Comparison of ENCODE assay signal across 8 cellular contexts in genomic region chrX:49043220-49043986, GRCh38. TPM values are rescaled to one million over a fixed set of nuclear protein-coding genes. Genes with fewer than 3 reads are reported as not detected.
DNase-seq lines count a peak whose midpoint lies in the region; ATAC-seq and TF ChIP-seq lines count a peak whose summit lies in the region.

Gene TFE3 (minus strand): TSS chrX:49043357. CDS start chrX:49043226, 131 bp downstream.

- peaks cover 16% of the 10 kb centered on the region for H3K36me3 ChIP-seq in IMR-90 (ENCODE audit: control insufficient read depth, insufficient read depth, low read length)
- peaks cover 10% of the 10 kb centered on the region for H3K36me3 ChIP-seq in OCI-LY7 (ENCODE audit: insufficient read depth, low read length)

- H2BK5ac ChIP-seq in IMR-90 (ENCODE audit: low read depth, low read length, poor library complexity, severe bottlenecking), result peak within 1 kb of the TSS; percentile 96

- H3K14ac ChIP-seq in IMR-90 (replicated peaks; ENCODE audit: low read depth, low read length), result peak within 1 kb of the TSS; percentile 96

- H3K4me1 Mint-ChIP-seq in endothelial cell (ENCODE audit: unreplicated experiment), result peaks cover 28% of the 10 kb centered on the region

- TF ChIP-seq CTCF in IMR-90 (conservative IDR thresholded peaks at IDR 0.05; ENCODE audit: low read depth, low read length), result peak; percentile 76
- peak; percentile 73 for TF ChIP-seq CTCF in OCI-LY7 (conservative IDR thresholded peaks at IDR 0.05; ENCODE audit: low read length)
- TF ChIP-seq CTCF in endothelial cell (IDR thresholded peaks at IDR 0.05; ENCODE audit: unreplicated experiment), result peak; percentile 25

- H3K56ac ChIP-seq in IMR-90 (ENCODE audit: extremely low read depth, insufficient read depth, low read length), result peak within 1 kb of the TSS; percentile 99

- H3K9me3 ChIP-seq in IMR-90 (ENCODE audit: control insufficient read depth, insufficient read depth, low read length), result no peaks in the 10 kb centered on the region
- no peaks in the 10 kb centered on the region for H3K9me3 ChIP-seq in OCI-LY7 (ENCODE audit: low read length)

- no peaks in the 10 kb centered on the region for H3K27me3 ChIP-seq in IMR-90 (ENCODE audit: control insufficient read depth, insufficient read depth, low read length)

- H3K27me3 Mint-ChIP-seq in endothelial cell (ENCODE audit: unreplicated experiment), result peaks cover 8% of the 10 kb centered on the region

- peak within 1 kb of the TSS; percentile 100 for H3K23ac ChIP-seq in IMR-90 (ENCODE audit: low read depth, low read length)

- H2BK120ac ChIP-seq in IMR-90 (ENCODE audit: low read depth, low read length), result peak within 1 kb of the TSS; percentile 95

- H3K4me1 ChIP-seq in IMR-90 (ENCODE audit: control insufficient read depth, insufficient read depth, low read length) (peaks cover 12% of the 10 kb centered on the region), OCI-LY7 (ENCODE audit: insufficient read depth, low read length, poor library complexity, severe bottlenecking) (peaks cover 45% of the 10 kb centered on the region)

- TF ChIP-seq RAD21 in IMR-90 (IDR thresholded peaks at IDR 0.05; ENCODE audit: low read length), result peak; percentile 69

- H3K4ac ChIP-seq in IMR-90 (ENCODE audit: low read depth, low read length), result peak within 1 kb of the TSS; percentile 100

- H3K9me2 ChIP-seq in OCI-LY7 (ENCODE audit: insufficient read depth, low read length), result no peaks in the 10 kb centered on the region

- H3K79me1 ChIP-seq in IMR-90 (ENCODE audit: low read depth in 1 of 2, low read length in 2 of 2), result peaks cover 0 to 16% of the 10 kb centered on the region in 2 experiments; a peak in 2 of 4 replicates

- 30% methylated on average over 23 of the region's 67 CpGs; no CpG with 5 or more reads in 1 of the 2 experiments for WGBS in IMR-90 (ENCODE audit: extremely low coverage in 2 of 2, insufficient read length in 1 of 2), 2 experiments

- in situ Hi-C loops in IMR-90 (cut with MboI; ENCODE audit: low sequenced_read_pairs), result no loop called here

- DNase-seq in DMS 273 (lab: John Stamatoyannopoulos, UW; ENCODE audit: unreplicated experiment) (peak; percentile 99), IMR-90 (peak; percentile 98), OCI-LY7 (ENCODE audit: low spot score) (peak; percentile 98), activated T-cell treated with anti-CD3 and anti-CD28 coated beads for 1 hour (ENCODE audit: low read depth) (peak; percentile 89), endothelial cell (ENCODE audit: low spot score) (peak; percentile 87), midbrain (lab: John Stamatoyannopoulos, UW) (peak; percentile 95)
- peak; percentile 84 to 89 for DNase-seq in stimulated activated CD8-positive, alpha-beta memory T cell treated with anti-CD3 and anti-CD28 coated beads, Interleukin-2, amount 100 ng/mL, for 1 hour (ENCODE audit: low read depth in 2 of 2)

- H3K4me2 ChIP-seq in IMR-90 (ENCODE audit: low read depth, low read length) (peak within 1 kb of the TSS; percentile 94), OCI-LY7 (ENCODE audit: low read length) (peak within 1 kb of the TSS; percentile 92)

- H3K18ac ChIP-seq in IMR-90 (ENCODE audit: low read depth, low read length), result peak within 1 kb of the TSS; percentile 77

- H4K91ac ChIP-seq in IMR-90 (ENCODE audit: insufficient read depth, low read depth, low read length), result peak within 1 kb of the TSS; percentile 98

- H3K9me3 Mint-ChIP-seq in endothelial cell (ENCODE audit: unreplicated experiment), result no peaks in the 10 kb centered on the region

- peak within 1 kb of the TSS; percentile 99 for H2AK9ac ChIP-seq in IMR-90 (replicated peaks; ENCODE audit: low read depth, low read length, poor library complexity)

- peak within 1 kb of the TSS; percentile 95 for H2AK5ac ChIP-seq in IMR-90 (ENCODE audit: low read depth, low read length)

- CTCF ChIA-PET in IMR-90 (lab: Yijun Ruan, JAX) (interaction anchor here (0.6 to 0.7 kb wide), 3 partner anchors 60 to 127 kb away, joined by 3 to 5 read pairs (median 3); no protein-coding TSS in a partner anchor), OCI-LY7 (lab: Charles Lee; ENCODE audit: unreplicated experiment) (interaction anchor here (0.6 kb wide), 3 partner anchors 54 to 241 kb away, joined by 3 to 5 read pairs (median 4); partner anchors contain the start of gene HDAC6)

- H2AFZ ChIP-seq in IMR-90 (replicated peaks; ENCODE audit: low read length, poor library complexity) (peak within 1 kb of the TSS; percentile 82), OCI-LY7 (ENCODE audit: low read length) (peak within 1 kb of the TSS; percentile 94)

- peaks cover 13% of the 10 kb centered on the region; the same call in 1 of the 2 replicates for H3K79me2 ChIP-seq in OCI-LY7 (ENCODE audit: insufficient read depth, low read depth, low read length)

- H3K9me1 ChIP-seq in IMR-90 (ENCODE audit: insufficient read depth, low read length), result no peaks in the 10 kb centered on the region

- H3K27ac ChIP-seq in IMR-90 (ENCODE audit: insufficient read depth, low read length) (peak within 1 kb of the TSS; percentile 98), OCI-LY7 (ENCODE audit: low read depth, low read length, poor library complexity, severe bottlenecking) (peak within 1 kb of the TSS; percentile 55)

- intact Hi-C loops in IMR-90 (cut with micrococcal nuclease) (loop anchor here (1.0 to 5.0 kb wide), 6 partner anchors 31 to 126 kb away; partner anchors contain the start of genes GRIPAP1, PIM2 and PRAF2), OCI-LY7 (cut with micrococcal nuclease; ENCODE audit: unreplicated experiment) (loop anchor here (2.0 to 5.0 kb wide), 4 partner anchors 41 to 146 kb away; partner anchors contain the start of genes GRIPAP1, PIM2, PQBP1 and TIMM17B)

- H4K20me1 ChIP-seq in IMR-90 (ENCODE audit: insufficient read depth, low read length), result no peaks in the 10 kb centered on the region
- no peaks in the 10 kb centered on the region for H4K20me1 ChIP-seq in OCI-LY7 (ENCODE audit: insufficient read depth, low read length)

- dilution Hi-C loops in IMR-90 (cut with HindIII; ENCODE audit: low sequenced_read_pairs, unreplicated experiment), result no loop called here

- peak within 1 kb of the TSS; percentile 36 for H2BK20ac ChIP-seq in IMR-90 (ENCODE audit: low read depth, low read length)

- H3K4me3 Mint-ChIP-seq in endothelial cell (ENCODE audit: unreplicated experiment), result peak within 1 kb of the TSS; percentile 95

- peak; percentile 65; the same call in 1 of the 2 replicates for TF ChIP-seq POLR2A in IMR-90 (IDR thresholded peaks at IDR 0.05; ENCODE audit: low read depth, low read length)

- peak within 1 kb of the TSS; percentile 90 for H3K9ac ChIP-seq in IMR-90 (ENCODE audit: low read depth, low read length)

- H3K36me3 Mint-ChIP-seq in endothelial cell (ENCODE audit: low read depth, unreplicated experiment), result peaks cover 5% of the 10 kb centered on the region

- H3K4me3 ChIP-seq in IMR-90 (ENCODE audit: insufficient read depth, low read depth, low read length) (peak within 1 kb of the TSS; percentile 60), OCI-LY7 (ENCODE audit: low read depth, low read length, poor library complexity, severe bottlenecking) (peak within 1 kb of the TSS; percentile 84)

- H3K27ac Mint-ChIP-seq in endothelial cell (ENCODE audit: unreplicated experiment), result peak within 1 kb of the TSS; percentile 93

- H4K5ac ChIP-seq in IMR-90 (ENCODE audit: low read depth, low read length), result peak within 1 kb of the TSS; percentile 82

- POLR2A ChIA-PET in IMR-90 (lab: Charles Lee; ENCODE audit: unreplicated experiment), result interaction anchor here (0.6 to 0.7 kb wide), 2 partner anchors 17 to 85 kb away, joined by 3 to 13 read pairs; no protein-coding TSS in a partner anchor
- POLR2A ChIA-PET in OCI-LY7 (lab: Charles Lee), result interaction anchor here (1.4 to 3.3 kb wide), 3 partner anchors 41 to 101 kb away, joined by 3 to 12 read pairs (median 3); no protein-coding TSS in a partner anchor

- BruUV-seq in IMR-90 (replicated peaks; lab: Mats Ljungman, UMichigan), result no TSS peak
- no TSS peak for BruUV-seq in OCI-LY7 (replicated peaks; lab: Mats Ljungman, UMichigan)

- peak; percentile 92 for ATAC-seq in GM21528 (IDR thresholded peaks at IDR 0.05; ENCODE audit: low FRiP score, unreplicated experiment)
- ATAC-seq in IMR-90 (ENCODE audit: low read depth), result peak; percentile 83

- peak within 1 kb of the TSS; percentile 66; the same call in 2 of the 3 replicates for H2BK15ac ChIP-seq in IMR-90 (ENCODE audit: low read depth, low read length)

- H4K8ac ChIP-seq in IMR-90 (ENCODE audit: low read depth in 2 of 2, low read length in 2 of 2), result peak within 1 kb of the TSS; percentile 84 to 93

TF ChIP-seq in IMR-90, 13 proteins besides CTCF, POLR2A, EP300 and RAD21:
- peak; percentile 58; the same call in 1 of the 2 replicates for TF ChIP-seq MAZ (IDR thresholded peaks at IDR 0.05; ENCODE audit: borderline replicate concordance, low read depth, low read length)
- TF ChIP-seq MAFK (IDR thresholded peaks at IDR 0.05; ENCODE audit: low read depth, low read length), result no peak
- TF ChIP-seq CEBPB (IDR thresholded peaks at IDR 0.05; ENCODE audit: low read depth, low read length), result peak; percentile 43; the same call in 1 of the 2 replicates
- no peak for TF ChIP-seq BHLHE40 (IDR thresholded peaks at IDR 0.05; ENCODE audit: low read depth, low read length)
- peak; percentile 61 for TF ChIP-seq FOS (IDR thresholded peaks at IDR 0.05; ENCODE audit: low read depth, low read length)
- TF ChIP-seq SMC3 (IDR thresholded peaks at IDR 0.05; ENCODE audit: low read depth, low read length), result peak; percentile 47
- TF ChIP-seq CHD1 (IDR thresholded peaks at IDR 0.05; ENCODE audit: low read depth, low read length), result no peak
- TF ChIP-seq ELK1 (IDR thresholded peaks at IDR 0.05; ENCODE audit: borderline replicate concordance, low read depth, low read length), result no peak
- TF ChIP-seq RCOR1 (IDR thresholded peaks at IDR 0.05; ENCODE audit: insufficient replicate concordance, low read length), result no peak

RNA-seq across cellular contexts. Expression of gene TFE3, which starts in this region (rescaled TPM):
- total RNA-seq in IMR-90 (2012; rRNA removed) (23.9 and 24.4 TPM in 2 replicates), OCI-LY7 (2022) (19.0 and 19.8 TPM in 2 replicates), endothelial cell (ENCODE audit: unreplicated experiment) (31.0 TPM)
- polyA plus RNA-seq in IMR-90 (2012; rRNA removed), result 40.5 and 43.6 TPM in 2 replicates
- polyA plus RNA-seq in IMR-90 (2012; cell fraction: cytosol; rRNA removed), result 33.3 and 43.9 TPM in 2 replicates
- polyA plus RNA-seq in IMR-90 (2012; cell fraction: nucleus; rRNA removed; ENCODE audit: low replicate concordance), result 41.0 and 57.8 TPM in 2 replicates
- total RNA-seq in OCI-LY7 (2014; rRNA removed; shearing (Covaris generic)), result 7.6 and 10.2 TPM in 2 replicates

Comparison
In these comparisons a context has a peak if more than half of its experiments do, and no peak if none do; other contexts are left out.
1. Peak in every context shown above with its lines: DNase-seq, ATAC-seq, H3K4me3 ChIP-seq and H3K27ac ChIP-seq.
2. CTCF ChIP-seq: peak in every context shown above with its lines; median percentile 76 in IMR-90; 73 in OCI-LY7; 25 in endothelial cell.